Comparison of ENCODE assay signal across 8 cellular contexts in the genomic region with DNA sequence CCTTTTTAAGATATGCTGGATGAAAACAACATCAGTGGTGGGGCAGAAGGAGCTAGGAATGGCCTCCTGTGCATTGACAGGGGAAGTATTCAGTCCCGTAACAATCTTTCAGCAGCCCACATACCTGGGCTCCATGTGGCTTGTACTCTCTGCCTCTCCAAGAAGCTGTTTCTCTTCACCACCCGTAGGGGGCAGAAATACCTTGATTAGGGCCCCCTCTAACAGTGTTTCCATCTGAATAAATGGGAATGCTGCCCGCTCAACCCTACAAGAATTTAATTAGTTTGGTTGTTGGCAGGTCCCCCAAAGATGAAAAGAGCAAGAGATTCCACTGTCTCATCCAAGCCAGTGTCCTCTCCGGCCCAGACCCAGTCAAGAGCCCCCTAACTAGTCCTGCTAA.
DNase-seq lines count a peak whose midpoint lies in the region; ATAC-seq lines count a peak whose summit lies in the region.

No MANE protein-coding gene starts in this region.

- peaks cover 4% of the 10 kb centered on the region; the same call in 1 of the 2 replicates for H3K4me1 ChIP-seq in iPS-20b (ENCODE audit: insufficient read depth, low read length)

- no peak overlapping the region for H3K9ac ChIP-seq in iPS-20b (ENCODE audit: low read depth, low read length)

- peak; percentile 12 for DNase-seq in COR-L47 (lab: John Stamatoyannopoulos, UW)
- peak; percentile 45 for DNase-seq in HCEC 1CT
- DNase-seq in RPMI7951 (ENCODE audit: low read depth) = peak; percentile 52
- no peak for DNase-seq in HK-2 (ENCODE audit: unreplicated experiment)
- DNase-seq in stimulated activated CD8-positive, alpha-beta memory T cell treated with anti-CD3 and anti-CD28 coated beads, Interleukin-4, amount 100 ng/mL, for 48 hours = no peak
- no peak for DNase-seq in T-helper 1 cell

- ATAC-seq in GM18520 (IDR thresholded peaks at IDR 0.05; ENCODE audit: unreplicated experiment) = no peak

- H3K27me3 ChIP-seq in iPS-20b (ENCODE audit: insufficient read depth, low read length) = no peaks in the 10 kb centered on the region

- no peak overlapping the region for H3K4me3 ChIP-seq in iPS-20b (ENCODE audit: low read length)

- peak overlapping the region; percentile 53 for H3K27ac ChIP-seq in iPS-20b (ENCODE audit: low read length)

- H3K9me3 ChIP-seq in iPS-20b (ENCODE audit: insufficient read depth, low read depth, low read length) = no peaks in the 10 kb centered on the region

- no peaks in the 10 kb centered on the region for H3K36me3 ChIP-seq in iPS-20b (ENCODE audit: insufficient read depth, low read depth, low read length)

Comparison
In these comparisons a context has a peak if more than half of its experiments do, and no peak if none do; other contexts are left out.
1. DNase-seq: peak in COR-L47 (single experiment), HCEC 1CT (single experiment) and RPMI7951 (single experiment); none in HK-2 (single experiment), stimulated activated CD8-positive, alpha-beta memory T cell treated with anti-CD3 and anti-CD28 coated beads, Interleukin-4, amount 100 ng/mL, for 48 hours (single experiment) and T-helper 1 cell (0 of 5).